9 cellular contexts compared by ENCODE assay signal in genomic region chr10:21519981-21520436, GRCh38. TPM values are rescaled to one million over a fixed set of nuclear protein-coding genes. Genes with fewer than 3 reads are reported as not detected.
DNase-seq lines count a peak whose midpoint lies in the region; ATAC-seq, FAIRE-seq and TF ChIP-seq lines count a peak whose summit lies in the region.
"Had no signal": no experiment of that assay in that cellular context is flagged by ENCODE, and none has a peak within 500 bp of the region (broad histone marks: within the 10 kb centered on the region; RNA-seq: fewer than 3 reads in every experiment).

No MANE protein-coding gene starts in this region.

- no TSS peak for BruUV-seq in HepG2 (replicated peaks; lab: Mats Ljungman, UMichigan)

- no peak overlapping the region for H3K9ac ChIP-seq in HepG2 (ENCODE audit: insufficient read depth, low read depth, low read length)

- no peak for TF ChIP-seq EP300 in HepG2 (IDR thresholded peaks at IDR 0.05; ENCODE audit: low read depth in 2 of 2, low read length in 2 of 2)
- TF ChIP-seq EP300 in HepG2 (CRISPR knock-in tag; IDR thresholded peaks at IDR 0.05; ENCODE audit: borderline replicate concordance) = no peak

- CTCF ChIA-PET in HepG2 (lab: Yijun Ruan, JAX; ENCODE audit: low intra/inter-chr PET ratio, low total read pairs) = no interaction called here

- ATAC-seq in GM18517 (IDR thresholded peaks at IDR 0.05; ENCODE audit: unreplicated experiment) = peak; percentile 44
- no peak for ATAC-seq in HepG2
- ATAC-seq in GM19455 (IDR thresholded peaks at IDR 0.05; ENCODE audit: unreplicated experiment) = no peak

- H3K27me3 ChIP-seq in ACC112 (ENCODE audit: insufficient read depth, low read length) (no peaks in the 10 kb centered on the region), HepG2 (ENCODE audit: control insufficient read depth in 1 of 2, insufficient read depth in 2 of 2, low read length in 2 of 2) (no peaks in the 10 kb centered on the region; a peak in 1 of 5 replicates), tibial artery (peaks cover 0 to 67% of the 10 kb centered on the region in 2 donors)

- 90% methylated on average over 12 of the region's 12 CpGs for WGBS in HepG2 (ENCODE audit: low lambda C conversion rate)

- H4K20me1 ChIP-seq in HepG2 (ENCODE audit: insufficient read depth, low read length) = no peaks in the 10 kb centered on the region

- peaks cover 63% of the 10 kb centered on the region for H3K4me1 Mint-ChIP-seq in brain

- DNase-seq in NCI-H2227 treated with DMSO at 0.1 percent for 48 hours (lab: John Stamatoyannopoulos, UW) = peak; percentile 68
- no peak for DNase-seq in HepG2 (ENCODE audit: low spot score)
- no peak for DNase-seq in tibial artery
- no peak for DNase-seq in HPDE6-E6E7 (ENCODE audit: extremely low spot score)

- H3K9me3 ChIP-seq in HepG2 (ENCODE audit: low read length) = no peaks in the 10 kb centered on the region
- H3K9me3 ChIP-seq in tibial artery = no peaks in the 10 kb centered on the region

- H3K9me3 Mint-ChIP-seq in brain = peaks cover 0 to 4% (median 0%) of the 10 kb centered on the region in 5 experiments

- no peaks in the 10 kb centered on the region for H3K36me3 Mint-ChIP-seq in brain

- H3K4me3 Mint-ChIP-seq in brain = peak overlapping the region; percentile 93 to 94 (median 94)

- no peak for TF ChIP-seq RAD21 in HepG2 (CRISPR knock-in tag; IDR thresholded peaks at IDR 0.05)

- H3K27ac Mint-ChIP-seq in brain = peak overlapping the region; percentile 98 to 100 (median 99)

- no peaks in the 10 kb centered on the region for H3K36me3 ChIP-seq in ACC112 (ENCODE audit: insufficient read depth, low read length)
- no peaks in the 10 kb centered on the region for H3K36me3 ChIP-seq in HepG2 (replicated peaks in 1 of 2; ENCODE audit: control insufficient read depth in 1 of 2, insufficient read depth in 2 of 2, low read length in 2 of 2)
- H3K36me3 ChIP-seq in tibial artery = no peaks in the 10 kb centered on the region

- H3K27me3 Mint-ChIP-seq in brain = peaks cover 26% of the 10 kb centered on the region

- H3K4me2 ChIP-seq in HepG2 (ENCODE audit: low read depth, low read length) = no peak overlapping the region

- no peak for TF ChIP-seq CTCF in brain (conservative IDR thresholded peaks at IDR 0.05)
- no peak for TF ChIP-seq CTCF in HepG2 (CRISPR knock-in tag; IDR thresholded peaks at IDR 0.05)
- TF ChIP-seq CTCF in tibial artery (IDR thresholded peaks at IDR 0.05) = no peak

- H3K4me3 ChIP-seq in ACC112 (ENCODE audit: low read depth, low read length) = peak overlapping the region; percentile 65
- no peak overlapping the region for H3K4me3 ChIP-seq in HepG2 (replicated peaks in 1 of 3; ENCODE audit: insufficient read depth in 1 of 3, low read depth in 2 of 3, low read length in 3 of 3)
- peak overlapping the region; percentile 52 to 65 for H3K4me3 ChIP-seq in tibial artery

- FAIRE-seq in HepG2 (lab: Jason Lieb, UNC) = no peak
- FAIRE-seq: islet of Langerhans had no signal

- POLR2A ChIA-PET in HepG2 (lab: Yijun Ruan, JAX) = interaction anchor here (1.0 kb wide), 1 partner anchor 24 kb away, joined by 3 read pairs; no protein-coding TSS in a partner anchor

- no peaks in the 10 kb centered on the region for H3K79me2 ChIP-seq in ACC112 (ENCODE audit: control insufficient read depth, insufficient read depth, low read length, unreplicated experiment)
- peaks cover 2% of the 10 kb centered on the region for H3K79me2 ChIP-seq in HepG2 (ENCODE audit: insufficient read depth, low read length)

- in situ Hi-C loops in HepG2 (cut with HindIII; ENCODE audit: extremely low pct_ligation_motif_present, low pct_unique_long_range_greater_than_20kb) = loop anchor here (25.0 kb wide), 1 partner anchor 792 kb away; the partner anchor contains the start of genes BMI1 and COMMD3

- intact Hi-C loops in HepG2 (cut with micrococcal nuclease; ENCODE audit: unreplicated experiment) (no loop called here), tibial artery (cut with DNase I; ENCODE audit: low total_unique reads) (loop anchor here (10.0 kb wide), 2 partner anchors 725 to 915 kb away; no protein-coding TSS in a partner anchor)

- no peak for TF ChIP-seq POLR2A in HepG2 (IDR thresholded peaks at IDR 0.05; ENCODE audit: insufficient read depth in 1 of 2, low read depth in 2 of 2, low read length in 2 of 2)

- H3K27ac ChIP-seq in ACC112 (ENCODE audit: low read depth, low read length) = peak overlapping the region; percentile 63
- H3K27ac ChIP-seq in HepG2 (ENCODE audit: extremely low read length, insufficient read depth, low read length) = no peak overlapping the region
- peak overlapping the region; percentile 35 to 51 for H3K27ac ChIP-seq in tibial artery

- H2AFZ ChIP-seq in ACC112 (ENCODE audit: low read length, unreplicated experiment) (peak overlapping the region; percentile 67), HepG2 (ENCODE audit: low read length) (no peak overlapping the region)

- H3K4me1 ChIP-seq in ACC112 (ENCODE audit: control insufficient read depth, insufficient read depth, low read length, unreplicated experiment) (peaks cover 30% of the 10 kb centered on the region), HepG2 (ENCODE audit: insufficient read depth, low read length) (peaks cover 58% of the 10 kb centered on the region), tibial artery (peaks cover 0 to 26% (median 15%) of the 10 kb centered on the region in 4 donors)

TF ChIP-seq in HepG2, 621 proteins besides CTCF, POLR2A, EP300 and RAD21 (continues in another document):
- TF ChIP-seq ZNF274 (CRISPR knock-in tag; IDR thresholded peaks at IDR 0.05) (no peak), ZNF691 (CRISPR knock-in tag; IDR thresholded peaks at IDR 0.05; ENCODE audit: borderline replicate concordance, low read depth) (no peak)

RNA-seq across cellular contexts. Expression of gene SKIDA1, which starts 5.5 kb away (rescaled TPM):
- 0.46 TPM for polyA plus RNA-seq in brain (ENCODE audit: insufficient read depth, low read depth, low replicate concordance)
- 1.4 and 1.5 TPM in 2 replicates for total RNA-seq in HepG2 (2016; rRNA removed; fragmentation: Illumina TruSeq; extraction: Trizol)
- 0.35 and 0.40 TPM in 2 replicates for total RNA-seq in HepG2 (2016; cell fraction: cytosol; rRNA removed; fragmentation: Illumina TruSeq; extraction: Trizol; ENCODE audit: low read depth)
- 1.1 and 1.2 TPM in 2 replicates for total RNA-seq in HepG2 (2016; cell fraction: insoluble cytoplasmic fraction; rRNA removed; fragmentation: Illumina TruSeq; extraction: Trizol)
- 1.1 TPM in 2 replicates for total RNA-seq in HepG2 (2016; cell fraction: membrane; rRNA removed; fragmentation: Illumina TruSeq; extraction: Trizol)
- total RNA-seq in HepG2 (2016; cell fraction: nucleus; rRNA removed; fragmentation: Illumina TruSeq; extraction: Trizol) = 1.4 TPM in 2 replicates
- polyA plus RNA-seq in HepG2 (2011; rRNA removed) = 0.29 and 0.73 TPM in 2 replicates
- polyA plus RNA-seq in HepG2 (2011; cell fraction: cytosol; rRNA removed) = 0.17 and 0.19 TPM in 2 replicates
- 0.45 and 0.59 TPM in 2 replicates for polyA plus RNA-seq in HepG2 (2011; cell fraction: nucleus; rRNA removed)
- polyA plus RNA-seq in HepG2 (2012) = 0.24 and 0.85 TPM in 2 replicates
- polyA plus RNA-seq in HepG2 (2016; cell fraction: cytosol; fragmentation: Illumina TruSeq; extraction: Trizol; ENCODE audit: low read depth) = 0.11 and 0.58 TPM in 2 replicates
- 0.67 and 0.78 TPM in 2 replicates for polyA plus RNA-seq in HepG2 (2016; cell fraction: insoluble cytoplasmic fraction; fragmentation: Illumina TruSeq; extraction: Trizol; ENCODE audit: low read depth)
- polyA plus RNA-seq in HepG2 (2016; cell fraction: membrane; fragmentation: Illumina TruSeq; extraction: Trizol; ENCODE audit: low read depth) = 0.33 and 0.58 TPM in 2 replicates
- 2.7 and 2.8 TPM in 2 replicates for polyA plus RNA-seq in HepG2 (2016; cell fraction: nucleus; fragmentation: Illumina TruSeq; extraction: Trizol; ENCODE audit: insufficient read depth, low read depth)
- polyA minus RNA-seq in HepG2 (2011; rRNA and poly(A)+ RNA removed; ENCODE audit: low replicate concordance) = 0.12 and 0.28 TPM in 2 replicates
- polyA minus RNA-seq in HepG2 (2011; cell fraction: cytosol; rRNA and poly(A)+ RNA removed) = 0.49 and 0.88 TPM in 2 replicates
- polyA minus RNA-seq in HepG2 (2011; cell fraction: nucleus; rRNA and poly(A)+ RNA removed) = 0.50 and 0.52 TPM in 2 replicates

RNA-seq across cellular contexts. Expression of gene MLLT10, which starts 14.0 kb away (rescaled TPM):
- polyA plus RNA-seq in brain (ENCODE audit: insufficient read depth, low read depth, low replicate concordance) (17.4 TPM), HepG2 (2011; rRNA removed) (72.1 and 84.1 TPM in 2 replicates)
- 39.3 and 51.3 TPM in 2 replicates for total RNA-seq in HepG2 (2016; rRNA removed; fragmentation: Illumina TruSeq; extraction: Trizol)
- 32.5 and 35.1 TPM in 2 replicates for total RNA-seq in HepG2 (2016; cell fraction: cytosol; rRNA removed; fragmentation: Illumina TruSeq; extraction: Trizol; ENCODE audit: low read depth)
- 40.6 and 48.2 TPM in 2 replicates for total RNA-seq in HepG2 (2016; cell fraction: insoluble cytoplasmic fraction; rRNA removed; fragmentation: Illumina TruSeq; extraction: Trizol)
- total RNA-seq in HepG2 (2016; cell fraction: membrane; rRNA removed; fragmentation: Illumina TruSeq; extraction: Trizol) = 43.6 and 51.5 TPM in 2 replicates
- total RNA-seq in HepG2 (2016; cell fraction: nucleus; rRNA removed; fragmentation: Illumina TruSeq; extraction: Trizol) = 132 and 141 TPM in 2 replicates
- 52.6 and 55.4 TPM in 2 replicates for polyA plus RNA-seq in HepG2 (2011; cell fraction: cytosol; rRNA removed)
- polyA plus RNA-seq in HepG2 (2011; cell fraction: nucleus; rRNA removed) = 70.8 and 78.9 TPM in 2 replicates
- polyA plus RNA-seq in HepG2 (2012) = 36.4 and 36.6 TPM in 2 replicates
- polyA plus RNA-seq in HepG2 (2016; cell fraction: cytosol; fragmentation: Illumina TruSeq; extraction: Trizol; ENCODE audit: low read depth) = 39.6 and 43.2 TPM in 2 replicates
- 41.2 and 47.5 TPM in 2 replicates for polyA plus RNA-seq in HepG2 (2016; cell fraction: insoluble cytoplasmic fraction; fragmentation: Illumina TruSeq; extraction: Trizol; ENCODE audit: low read depth)
- 46.0 and 49.8 TPM in 2 replicates for polyA plus RNA-seq in HepG2 (2016; cell fraction: membrane; fragmentation: Illumina TruSeq; extraction: Trizol; ENCODE audit: low read depth)
- polyA plus RNA-seq in HepG2 (2016; cell fraction: nucleus; fragmentation: Illumina TruSeq; extraction: Trizol; ENCODE audit: insufficient read depth, low read depth) = 59.3 and 60.4 TPM in 2 replicates
- 65.5 and 210 TPM in 2 replicates for polyA minus RNA-seq in HepG2 (2011; rRNA and poly(A)+ RNA removed; ENCODE audit: low replicate concordance)
- polyA minus RNA-seq in HepG2 (2011; cell fraction: cytosol; rRNA and poly(A)+ RNA removed) = 28.0 and 33.0 TPM in 2 replicates
- 342 and 460 TPM in 2 replicates for polyA minus RNA-seq in HepG2 (2011; cell fraction: nucleus; rRNA and poly(A)+ RNA removed)

Comparison
In these comparisons a context has a peak if more than half of its experiments do, and no peak if none do; other contexts are left out.
1. H3K4me3 ChIP-seq: peak in ACC112 (single experiment) and tibial artery (2 of 2); none in HepG2 (0 of 3).